In the genomic region with DNA sequence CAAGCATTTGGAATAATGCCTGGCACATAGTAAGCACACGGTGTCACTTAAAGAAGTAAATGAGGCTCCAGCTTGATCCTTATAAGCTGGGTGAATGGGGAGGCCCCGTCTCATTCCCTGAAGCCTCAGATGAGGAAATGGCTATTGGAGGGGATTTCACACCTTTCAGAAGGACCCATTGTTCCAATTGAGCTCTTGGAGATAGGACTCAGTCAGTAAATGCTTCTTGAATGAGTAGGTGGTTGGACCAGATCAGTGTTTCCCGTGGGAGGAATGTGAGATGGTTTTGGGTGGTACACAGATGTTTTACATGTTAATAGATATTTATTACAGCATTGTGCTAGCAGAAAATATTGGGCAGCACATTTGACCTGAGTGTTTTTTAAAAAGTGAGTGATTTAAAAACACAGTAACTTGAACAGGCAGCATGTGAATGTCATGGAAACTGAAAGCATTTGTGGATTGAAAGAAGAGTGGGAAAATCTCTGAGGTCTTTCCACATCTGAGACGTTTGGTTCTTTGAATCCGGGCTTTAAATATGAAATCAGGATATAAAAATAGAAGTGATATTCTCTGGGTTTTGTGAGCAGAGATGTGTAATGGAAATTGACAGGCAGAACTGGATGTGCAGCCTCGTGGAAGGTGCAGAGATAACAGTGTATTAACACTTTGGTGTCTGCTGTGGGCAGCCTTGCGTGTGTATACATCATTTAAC, we compare ENCODE assay signal across 8 cellular contexts. TPM values are rescaled to one million over a fixed set of nuclear protein-coding genes. Genes with fewer than 3 reads are reported as not detected.
DNase-seq lines count a peak whose midpoint lies in the region; ATAC-seq, FAIRE-seq and TF ChIP-seq lines count a peak whose summit lies in the region.

No MANE protein-coding gene starts in this region.

- DNase-seq in Daoy (ENCODE audit: low read depth), result peak; percentile 43
- no peak for DNase-seq in Peyer's patch
- no peak for DNase-seq in epithelial cell of prostate (ENCODE audit: low read depth, low spot score)
- DNase-seq in osteocyte (ENCODE audit: extremely low spot score, unreplicated experiment), result no peak
- DNase-seq in posterior cingulate gyrus, result no peak
- no peak for DNase-seq in HTR-8/SVneo (ENCODE audit: insufficient read length, low spot score)
- no peak for DNase-seq in GM10266 (ENCODE audit: extremely low spot score)

- no peak for ATAC-seq in HG03025 (IDR thresholded peaks at IDR 0.05; ENCODE audit: low FRiP score, unreplicated experiment)

- intact Hi-C loops in posterior cingulate gyrus (cut with DNase I), result loop anchor here (10.0 kb wide), 1 partner anchor 173 kb away; no protein-coding TSS in a partner anchor

- no peaks in the 10 kb centered on the region for H3K36me3 ChIP-seq in Peyer's patch

- H3K4me3 ChIP-seq in Peyer's patch, result no peak overlapping the region

- no peak for TF ChIP-seq POLR2A in Peyer's patch (IDR thresholded peaks at IDR 0.05)

- peak overlapping the region; percentile 2 for H3K4me3 Mint-ChIP-seq in osteocyte (ENCODE audit: unreplicated experiment)

- peaks cover 0 to 23% (median 2%) of the 10 kb centered on the region in 4 donors for H3K4me1 ChIP-seq in Peyer's patch

- H3K27me3 Mint-ChIP-seq in osteocyte (ENCODE audit: unreplicated experiment), result no peaks in the 10 kb centered on the region

- H3K27ac Mint-ChIP-seq in osteocyte (ENCODE audit: unreplicated experiment), result peak overlapping the region; percentile 67

- peak overlapping the region in 3 of 4 donors; percentile 18 to 86 (median 59) for H3K27ac ChIP-seq in Peyer's patch
- H3K27ac ChIP-seq in epithelial cell of prostate, result peak overlapping the region; percentile 86

- no peak for TF ChIP-seq CTCF in Peyer's patch (IDR thresholded peaks at IDR 0.05)
- TF ChIP-seq CTCF in osteocyte (IDR thresholded peaks at IDR 0.05), result no peak
- no peak for TF ChIP-seq CTCF in GM10266 (IDR thresholded peaks at IDR 0.05; ENCODE audit: control insufficient read depth, insufficient read depth, low read depth, missing control alignments)

- FAIRE-seq in HTR-8/SVneo (lab: Jason Lieb, UNC), result no peak

- H3K36me3 Mint-ChIP-seq in osteocyte (ENCODE audit: unreplicated experiment), result no peaks in the 10 kb centered on the region

- peaks cover 38% of the 10 kb centered on the region for H3K4me1 Mint-ChIP-seq in osteocyte (ENCODE audit: unreplicated experiment)

- no peaks in the 10 kb centered on the region for H3K9me3 ChIP-seq in Peyer's patch

- H3K27me3 ChIP-seq in Peyer's patch, result no peaks in the 10 kb centered on the region

- H3K9me3 Mint-ChIP-seq in osteocyte (ENCODE audit: unreplicated experiment), result no peaks in the 10 kb centered on the region

RNA-seq across cellular contexts. Expression of a gene that starts 36.4 kb away (rescaled TPM):
- total RNA-seq in Daoy (2014; rRNA removed; shearing (Covaris generic)), result 16.1 and 17.8 TPM in 2 replicates
- 100 to 1,000 TPM in 3 of 4 donors, 10 to 100 TPM in 1; 75.9 to 181 (median 136) TPM for total RNA-seq in Peyer's patch
- total RNA-seq in osteocyte, result 93.4 and 97.3 TPM in 2 replicates

RNA-seq across cellular contexts. Expression of a gene that starts 59.9 kb away (rescaled TPM):
- 39.3 and 49.2 TPM in 2 replicates for total RNA-seq in Daoy (2014; rRNA removed; shearing (Covaris generic))
- 10 to 100 TPM; 10.7 to 56.9 (median 34.4) TPM for total RNA-seq in Peyer's patch
- 52.2 and 53.5 TPM in 2 replicates for total RNA-seq in osteocyte
